15 cellular contexts compared by ENCODE assay signal in genomic region chr3:133460809-133461208, GRCh38.
DNase-seq lines count a peak whose midpoint lies in the region; ATAC-seq and TF ChIP-seq lines count a peak whose summit lies in the region.
"Had no signal": no experiment of that assay in that cellular context is flagged by ENCODE, and none has a peak within 500 bp of the region (broad histone marks: within the 10 kb centered on the region; RNA-seq: fewer than 3 reads in every experiment).

No MANE protein-coding gene starts in this region.

- H2AFZ ChIP-seq in KMS-11 (ENCODE audit: low read depth), result peak overlapping the region; percentile 47; the same call in 1 of the 2 replicates

- H3K79me2 ChIP-seq in KMS-11 (ENCODE audit: insufficient read depth, low read depth), result no peaks in the 10 kb centered on the region

- H3K4me1 Mint-ChIP-seq in WTC11 (peaks cover 29% of the 10 kb centered on the region), osteocyte (ENCODE audit: unreplicated experiment) (peaks cover 47% of the 10 kb centered on the region)

- peak overlapping the region; percentile 64 for H3K27ac ChIP-seq in KMS-11
- H3K27ac ChIP-seq: adrenal gland, SK-N-MC had no signal

- no peaks in the 10 kb centered on the region for H3K36me3 Mint-ChIP-seq in WTC11
- H3K36me3 Mint-ChIP-seq in osteocyte (ENCODE audit: unreplicated experiment), result no peaks in the 10 kb centered on the region

- peak overlapping the region; percentile 86 for H3K4me2 ChIP-seq in KMS-11

- peaks cover 93% of the 10 kb centered on the region for H3K4me1 ChIP-seq in KMS-11 (ENCODE audit: low read depth, poor library complexity, severe bottlenecking)
- H3K4me1 ChIP-seq: adrenal gland had no signal

- POLR2A ChIA-PET in WTC11 (lab: Charles Lee), result no interaction called here

- no peaks in the 10 kb centered on the region for H3K36me3 ChIP-seq in KMS-11 (ENCODE audit: insufficient read depth)
- H3K36me3 ChIP-seq: adrenal gland had no signal

- H3K9ac ChIP-seq in KMS-11, result peak overlapping the region; percentile 7; the same call in 1 of the 2 replicates

- ATAC-seq in WTC11, result peak; percentile 44
- no peak for ATAC-seq in GM19467 (IDR thresholded peaks at IDR 0.05; ENCODE audit: unreplicated experiment)

- H3K27me3 Mint-ChIP-seq in WTC11 (ENCODE audit: low read depth) (no peaks in the 10 kb centered on the region), osteocyte (ENCODE audit: unreplicated experiment) (no peaks in the 10 kb centered on the region)

- no peaks in the 10 kb centered on the region for H3K27me3 ChIP-seq in KMS-11 (ENCODE audit: insufficient read depth, low read depth)
- H3K27me3 ChIP-seq: adrenal gland had no signal

- H3K4me3 ChIP-seq in KMS-11 (IDR thresholded peaks at IDR 0.05; ENCODE audit: insufficient read depth, low read depth, low read length), result peak overlapping the region; percentile 89
- H3K4me3 ChIP-seq: adrenal gland, SK-N-MC had no signal

- H3K27ac Mint-ChIP-seq in WTC11 (no peak overlapping the region), osteocyte (ENCODE audit: unreplicated experiment) (peak overlapping the region; percentile 74)

- CTCF ChIA-PET in WTC11 (lab: Charles Lee), result interaction anchor here (1.3 kb wide), 1 partner anchor 37 kb away, joined by 3 read pairs; no protein-coding TSS in a partner anchor

- no peak for TF ChIP-seq CTCF in KMS-11 (conservative IDR thresholded peaks at IDR 0.05; ENCODE audit: low read depth, low read length)
- TF ChIP-seq CTCF in WTC11 (IDR thresholded peaks at IDR 0.05), result no peak
- no peak for TF ChIP-seq CTCF in osteocyte (IDR thresholded peaks at IDR 0.05)

- no peak overlapping the region for H3K4me3 Mint-ChIP-seq in WTC11
- H3K4me3 Mint-ChIP-seq in osteocyte (ENCODE audit: unreplicated experiment), result no peak overlapping the region

- DNase-seq in DMS153 (lab: John Stamatoyannopoulos, UW) (peak; percentile 55), DMS153 treated with DMSO at 0.1 percent for 48 hours (lab: John Stamatoyannopoulos, UW; ENCODE audit: unreplicated experiment) (no peak), WTC11 (ENCODE audit: low spot score) (no peak), osteocyte (ENCODE audit: extremely low spot score, unreplicated experiment) (no peak), NCI-H2081 treated with DMSO at 0.1 percent for 48 hours (lab: John Stamatoyannopoulos, UW) (no peak), GOT3 (lab: John Stamatoyannopoulos, UW) (no peak)
- DNase-seq: adrenal gland; head of caudate nucleus; kidney glomerular epithelial cell; NCI-H146; retina; stimulated activated CD4-positive, alpha-beta T cell treated with anti-CD3 and anti-CD28 coated beads, Interleukin-2, amount 100 ng/mL, for 48 hours had no signal

- no peaks in the 10 kb centered on the region for H4K20me1 ChIP-seq in KMS-11 (ENCODE audit: insufficient read depth)

- H3K9me3 Mint-ChIP-seq in WTC11 (no peaks in the 10 kb centered on the region), osteocyte (ENCODE audit: unreplicated experiment) (no peaks in the 10 kb centered on the region)

TF ChIP-seq in WTC11, 78 proteins besides CTCF, POLR2A, EP300 and RAD21:
- no peak for TF ChIP-seq NR3C1 (CRISPR knock-in tag; conservative IDR thresholded peaks at IDR 0.05; ENCODE audit: low read depth)
- no peak for TF ChIP-seq ZSCAN18 (CRISPR knock-in tag; IDR thresholded peaks at IDR 0.05)
- TF ChIP-seq NFE2L1 (CRISPR knock-in tag; IDR thresholded peaks at IDR 0.05), result no peak
- no peak for TF ChIP-seq ZNF138 (CRISPR knock-in tag; conservative IDR thresholded peaks at IDR 0.05)
- TF ChIP-seq EMX1 (CRISPR knock-in tag; IDR thresholded peaks at IDR 0.05), result no peak
- no peak for TF ChIP-seq ELF4 (CRISPR knock-in tag; IDR thresholded peaks at IDR 0.05; ENCODE audit: low read depth)
- no peak for TF ChIP-seq TEAD4 (CRISPR knock-in tag; IDR thresholded peaks at IDR 0.05)
- no peak for TF ChIP-seq ZBTB43 (CRISPR knock-in tag; IDR thresholded peaks at IDR 0.05)
- TF ChIP-seq, protein P1, sequence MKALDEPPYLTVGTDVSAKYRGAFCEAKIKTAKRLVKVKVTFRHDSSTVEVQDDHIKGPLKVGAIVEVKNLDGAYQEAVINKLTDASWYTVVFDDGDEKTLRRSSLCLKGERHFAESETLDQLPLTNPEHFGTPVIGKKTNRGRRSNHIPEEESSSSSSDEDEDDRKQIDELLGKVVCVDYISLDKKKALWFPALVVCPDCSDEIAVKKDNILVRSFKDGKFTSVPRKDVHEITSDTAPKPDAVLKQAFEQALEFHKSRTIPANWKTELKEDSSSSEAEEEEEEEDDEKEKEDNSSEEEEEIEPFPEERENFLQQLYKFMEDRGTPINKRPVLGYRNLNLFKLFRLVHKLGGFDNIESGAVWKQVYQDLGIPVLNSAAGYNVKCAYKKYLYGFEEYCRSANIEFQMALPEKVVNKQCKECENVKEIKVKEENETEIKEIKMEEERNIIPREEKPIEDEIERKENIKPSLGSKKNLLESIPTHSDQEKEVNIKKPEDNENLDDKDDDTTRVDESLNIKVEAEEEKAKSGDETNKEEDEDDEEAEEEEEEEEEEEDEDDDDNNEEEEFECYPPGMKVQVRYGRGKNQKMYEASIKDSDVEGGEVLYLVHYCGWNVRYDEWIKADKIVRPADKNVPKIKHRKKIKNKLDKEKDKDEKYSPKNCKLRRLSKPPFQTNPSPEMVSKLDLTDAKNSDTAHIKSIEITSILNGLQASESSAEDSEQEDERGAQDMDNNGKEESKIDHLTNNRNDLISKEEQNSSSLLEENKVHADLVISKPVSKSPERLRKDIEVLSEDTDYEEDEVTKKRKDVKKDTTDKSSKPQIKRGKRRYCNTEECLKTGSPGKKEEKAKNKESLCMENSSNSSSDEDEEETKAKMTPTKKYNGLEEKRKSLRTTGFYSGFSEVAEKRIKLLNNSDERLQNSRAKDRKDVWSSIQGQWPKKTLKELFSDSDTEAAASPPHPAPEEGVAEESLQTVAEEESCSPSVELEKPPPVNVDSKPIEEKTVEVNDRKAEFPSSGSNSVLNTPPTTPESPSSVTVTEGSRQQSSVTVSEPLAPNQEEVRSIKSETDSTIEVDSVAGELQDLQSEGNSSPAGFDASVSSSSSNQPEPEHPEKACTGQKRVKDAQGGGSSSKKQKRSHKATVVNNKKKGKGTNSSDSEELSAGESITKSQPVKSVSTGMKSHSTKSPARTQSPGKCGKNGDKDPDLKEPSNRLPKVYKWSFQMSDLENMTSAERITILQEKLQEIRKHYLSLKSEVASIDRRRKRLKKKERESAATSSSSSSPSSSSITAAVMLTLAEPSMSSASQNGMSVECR (CRISPR knock-in tag; IDR thresholded peaks at IDR 0.05; ENCODE audit: borderline replicate concordance), result no peak
- TF ChIP-seq ZBTB21 (CRISPR knock-in tag; IDR thresholded peaks at IDR 0.05; ENCODE audit: borderline replicate concordance), result no peak
- no peak for TF ChIP-seq USF1 (CRISPR knock-in tag; IDR thresholded peaks at IDR 0.05)
